Comparison of ENCODE assay signal across 8 cellular contexts in the genomic region with DNA sequence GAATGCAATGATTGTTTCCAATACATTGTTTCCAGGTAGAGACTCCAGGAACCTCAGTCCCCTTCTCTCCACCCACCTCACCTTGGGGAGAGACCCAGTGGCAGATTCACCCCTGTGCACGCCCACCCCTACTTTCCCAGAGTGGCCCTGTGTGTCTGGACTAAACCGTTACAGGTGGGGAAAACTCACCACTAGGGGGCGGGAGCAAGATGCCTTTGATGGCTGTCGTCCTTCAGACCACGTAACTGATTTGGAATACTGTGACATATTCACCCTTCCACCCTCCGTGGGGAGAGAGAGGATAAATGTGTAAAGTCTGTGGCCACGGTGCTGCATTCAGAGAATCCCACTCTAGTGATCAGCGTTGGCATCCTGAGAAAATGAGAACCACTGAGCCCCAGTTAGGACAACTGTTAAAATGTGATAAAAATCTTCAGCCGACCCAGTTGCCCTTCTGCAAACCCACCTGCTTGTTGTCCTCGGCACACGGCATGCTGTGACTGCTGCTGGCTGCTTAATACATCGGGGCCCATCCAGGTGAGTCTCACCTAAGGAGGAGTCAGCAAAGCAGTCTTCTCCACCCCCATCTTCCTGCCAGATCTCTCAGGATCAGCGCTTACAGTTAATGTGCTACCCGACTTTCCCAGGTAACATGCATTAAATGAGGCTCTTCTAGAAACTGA. TPM values are rescaled to one million over a fixed set of nuclear protein-coding genes. Genes with fewer than 3 reads are reported as not detected.
A peak's percentile ranks its signal among the peaks of the same experiment; 100 is the strongest.
DNase-seq lines count a peak whose midpoint lies in the region; ATAC-seq and TF ChIP-seq lines count a peak whose summit lies in the region.

No MANE protein-coding gene starts in this region.

- H3K36me3 Mint-ChIP-seq in Calu3 (ENCODE audit: insufficient read depth, unreplicated experiment): no peaks in the 10 kb centered on the region
- H3K36me3 Mint-ChIP-seq in activated naive CD8-positive, alpha-beta T cell treated with anti-CD3 and anti-CD28 coated beads, Interleukin-2, amount 50 U/mL, for 24 hours (ENCODE audit: low read depth): no peaks in the 10 kb centered on the region

- intact Hi-C loops in Calu3 (cut with micrococcal nuclease; ENCODE audit: unreplicated experiment) (loop anchor here (2.0 kb wide), 1 partner anchor 161 kb away; a partner anchor contains a TSS), left cardiac atrium (cut with DNase I) (loop anchor here (2.0 to 5.0 kb wide), 2 partner anchors 161 to 162 kb away; a partner anchor contains a TSS)

- no peaks in the 10 kb centered on the region for H3K4me1 Mint-ChIP-seq in Calu3 (ENCODE audit: low read depth, unreplicated experiment)
- H3K4me1 Mint-ChIP-seq in activated naive CD8-positive, alpha-beta T cell treated with anti-CD3 and anti-CD28 coated beads, Interleukin-2, amount 50 U/mL, for 24 hours: peaks cover 49% of the 10 kb centered on the region

- no peak overlapping the region for H3K4me3 Mint-ChIP-seq in Calu3 (ENCODE audit: low read depth, unreplicated experiment)
- H3K4me3 Mint-ChIP-seq in activated naive CD8-positive, alpha-beta T cell treated with anti-CD3 and anti-CD28 coated beads, Interleukin-2, amount 50 U/mL, for 24 hours: no peak overlapping the region

- no TSS peak for BruUV-seq in Calu3 (replicated peaks; lab: Mats Ljungman, UMichigan)

- H3K27me3 Mint-ChIP-seq in Calu3 (ENCODE audit: unreplicated experiment): peaks cover 18% of the 10 kb centered on the region
- no peaks in the 10 kb centered on the region for H3K27me3 Mint-ChIP-seq in activated naive CD8-positive, alpha-beta T cell treated with anti-CD3 and anti-CD28 coated beads, Interleukin-2, amount 50 U/mL, for 24 hours

- TF ChIP-seq CTCF in Calu3 (IDR thresholded peaks at IDR 0.05; ENCODE audit: unreplicated experiment): peak; percentile 80

- no peak overlapping the region for H3K27ac Mint-ChIP-seq in Calu3 (ENCODE audit: unreplicated experiment)
- H3K27ac Mint-ChIP-seq in activated naive CD8-positive, alpha-beta T cell treated with anti-CD3 and anti-CD28 coated beads, Interleukin-2, amount 50 U/mL, for 24 hours: no peak overlapping the region

- H3K9me3 Mint-ChIP-seq in Calu3 (ENCODE audit: low read depth, unreplicated experiment): peaks cover 2% of the 10 kb centered on the region
- H3K9me3 Mint-ChIP-seq in activated naive CD8-positive, alpha-beta T cell treated with anti-CD3 and anti-CD28 coated beads, Interleukin-2, amount 50 U/mL, for 24 hours: no peaks in the 10 kb centered on the region

- DNase-seq in Calu3: peak; percentile 86
- peak; percentile 61 for DNase-seq in M059J (ENCODE audit: low read depth)
- DNase-seq in T follicular helper cell (ENCODE audit: low read depth): peak; percentile 72
- DNase-seq in activated naive CD8-positive, alpha-beta T cell treated with anti-CD3 and anti-CD28 coated beads, Interleukin-2, amount 50 U/mL, for 24 hours: peak; percentile 88
- DNase-seq in left cardiac atrium: peak; percentile 88
- DNase-seq in renal cortical epithelial cell (ENCODE audit: low read depth): peak; percentile 61

- ATAC-seq in GM21423 (IDR thresholded peaks at IDR 0.05; ENCODE audit: unreplicated experiment): peak; percentile 63
- peak; percentile 72 for ATAC-seq in activated naive CD8-positive, alpha-beta T cell treated with anti-CD3 and anti-CD28 coated beads, Interleukin-2, amount 50 U/mL, for 24 hours
- ATAC-seq in left cardiac atrium: peak; percentile 83 to 88
- ATAC-seq in HG03565 (IDR thresholded peaks at IDR 0.05; ENCODE audit: unreplicated experiment): no peak

- CTCF ChIA-PET in Calu3 (lab: Charles Lee): no interaction called here

RNA-seq across cellular contexts. Expression of a gene that starts 41.5 kb away (rescaled TPM):
- 7.5 and 8.6 TPM in 2 replicates for total RNA-seq in Calu3 (2022)
- 28.3 and 51.2 TPM in 2 replicates for total RNA-seq in M059J (2014; rRNA removed; shearing (Covaris generic))
- total RNA-seq in left cardiac atrium: 10 to 100 TPM; 14.0 to 15.8 TPM
- total RNA-seq in renal cortical epithelial cell: 40.1 and 47.2 TPM in 2 replicates
